Comparison of ENCODE assay signal across 10 cellular contexts in the genomic region with DNA sequence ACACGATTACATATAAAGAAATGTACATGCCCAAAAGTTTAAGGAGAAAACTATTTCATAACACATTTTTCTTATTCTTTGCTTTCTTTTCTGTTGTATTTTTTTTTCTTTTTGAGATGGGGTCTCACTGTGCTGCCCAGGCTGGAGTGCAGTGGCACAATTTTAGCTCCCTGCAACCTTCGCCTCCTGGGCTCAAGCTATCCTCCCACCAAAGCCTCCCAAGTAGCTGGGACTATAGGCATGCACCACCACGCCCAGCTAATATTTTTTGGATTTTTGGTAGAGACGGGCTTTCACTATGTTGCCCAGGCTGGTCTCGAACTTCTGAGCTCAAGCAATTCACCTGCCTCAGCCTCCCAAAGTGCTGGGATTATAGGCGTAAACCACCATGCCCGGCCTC. TPM values are rescaled to one million over a fixed set of nuclear protein-coding genes. Genes with fewer than 3 reads are reported as not detected.
"Had no signal": no experiment of that assay in that cellular context is flagged by ENCODE, and none has a peak within 500 bp of the region (broad histone marks: within the 10 kb centered on the region; RNA-seq: fewer than 3 reads in every experiment).

No MANE protein-coding gene starts in this region.

RNA-seq across cellular contexts. Expression of a gene that starts 4.1 kb away (rescaled TPM):
- total RNA-seq: PC-3, PC-9, Peyer's patch, Right ventricle myocardium inferior, Right ventricle myocardium superior, RPMI7951, SJCRH30, SJSA1, SK-MEL-5, T-cell had no signal
